Comparison of ENCODE assay signal across 1 cellular context in the genomic region with DNA sequence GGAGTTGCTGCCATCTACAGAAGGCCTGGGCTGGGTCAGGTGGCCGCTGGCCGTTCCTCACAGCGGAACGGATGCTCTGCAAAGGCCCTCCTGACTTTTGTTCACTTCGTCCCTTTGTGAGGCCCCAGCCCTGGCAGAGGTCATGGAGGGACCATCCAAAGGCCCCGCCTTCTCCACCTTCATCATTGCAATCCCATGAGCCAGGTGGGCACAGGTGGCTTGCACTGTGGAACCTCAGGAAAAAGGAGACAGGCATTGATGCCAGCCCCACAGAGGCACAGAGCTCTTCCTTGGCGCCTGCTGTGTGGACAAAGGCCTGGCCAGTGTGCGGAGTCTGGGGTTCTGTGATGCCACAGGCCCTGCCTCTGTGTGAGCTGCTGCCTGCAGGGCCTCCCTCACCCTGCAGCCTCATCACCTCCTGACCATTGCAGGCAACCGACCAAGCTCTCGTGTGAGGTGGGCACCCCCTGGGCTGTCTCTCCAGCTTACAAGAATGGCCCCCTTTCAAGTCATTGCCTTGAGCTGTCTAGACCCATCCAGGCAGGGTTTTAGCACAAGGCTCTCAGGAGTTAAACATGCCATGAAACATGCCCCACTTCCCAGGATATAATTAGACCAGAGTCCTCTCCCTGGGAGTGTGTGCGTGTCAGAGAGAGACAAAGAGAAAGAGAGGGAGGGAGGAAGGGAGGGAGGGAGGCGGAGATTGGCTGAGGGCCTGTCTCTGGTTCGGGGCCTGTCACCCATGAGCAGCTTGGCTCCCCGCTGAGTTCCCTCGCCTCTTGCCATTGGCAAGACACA.
A peak's percentile ranks its signal among the peaks of the same experiment; 100 is the strongest.
TF ChIP-seq lines count a peak whose summit lies in the region.

No MANE protein-coding gene starts in this region.

TF ChIP-seq in HepG2, 621 proteins besides CTCF, POLR2A, EP300 and RAD21 (continued from another document and continues in another):
- TF ChIP-seq, protein P1, sequence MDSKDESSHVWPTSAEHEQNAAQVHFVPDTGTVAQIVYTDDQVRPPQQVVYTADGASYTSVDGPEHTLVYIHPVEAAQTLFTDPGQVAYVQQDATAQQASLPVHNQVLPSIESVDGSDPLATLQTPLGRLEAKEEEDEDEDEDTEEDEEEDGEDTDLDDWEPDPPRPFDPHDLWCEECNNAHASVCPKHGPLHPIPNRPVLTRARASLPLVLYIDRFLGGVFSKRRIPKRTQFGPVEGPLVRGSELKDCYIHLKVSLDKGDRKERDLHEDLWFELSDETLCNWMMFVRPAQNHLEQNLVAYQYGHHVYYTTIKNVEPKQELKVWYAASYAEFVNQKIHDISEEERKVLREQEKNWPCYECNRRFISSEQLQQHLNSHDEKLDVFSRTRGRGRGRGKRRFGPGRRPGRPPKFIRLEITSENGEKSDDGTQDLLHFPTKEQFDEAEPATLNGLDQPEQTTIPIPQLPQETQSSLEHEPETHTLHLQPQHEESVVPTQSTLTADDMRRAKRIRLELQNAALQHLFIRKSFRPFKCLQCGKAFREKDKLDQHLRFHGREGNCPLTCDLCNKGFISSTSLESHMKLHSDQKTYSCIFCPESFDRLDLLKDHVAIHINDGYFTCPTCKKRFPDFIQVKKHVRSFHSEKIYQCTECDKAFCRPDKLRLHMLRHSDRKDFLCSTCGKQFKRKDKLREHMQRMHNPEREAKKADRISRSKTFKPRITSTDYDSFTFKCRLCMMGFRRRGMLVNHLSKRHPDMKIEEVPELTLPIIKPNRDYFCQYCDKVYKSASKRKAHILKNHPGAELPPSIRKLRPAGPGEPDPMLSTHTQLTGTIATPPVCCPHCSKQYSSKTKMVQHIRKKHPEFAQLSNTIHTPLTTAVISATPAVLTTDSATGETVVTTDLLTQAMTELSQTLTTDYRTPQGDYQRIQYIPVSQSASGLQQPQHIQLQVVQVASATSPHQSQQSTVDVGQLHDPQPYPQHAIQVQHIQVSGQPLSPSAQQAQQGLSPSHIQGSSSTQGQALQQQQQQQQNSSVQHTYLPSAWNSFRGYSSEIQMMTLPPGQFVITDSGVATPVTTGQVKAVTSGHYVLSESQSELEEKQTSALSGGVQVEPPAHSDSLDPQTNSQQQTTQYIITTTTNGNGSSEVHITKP (CRISPR knock-in tag; IDR thresholded peaks at IDR 0.05; ENCODE audit: low read depth): peak; percentile 71
- TF ChIP-seq, protein P2, sequence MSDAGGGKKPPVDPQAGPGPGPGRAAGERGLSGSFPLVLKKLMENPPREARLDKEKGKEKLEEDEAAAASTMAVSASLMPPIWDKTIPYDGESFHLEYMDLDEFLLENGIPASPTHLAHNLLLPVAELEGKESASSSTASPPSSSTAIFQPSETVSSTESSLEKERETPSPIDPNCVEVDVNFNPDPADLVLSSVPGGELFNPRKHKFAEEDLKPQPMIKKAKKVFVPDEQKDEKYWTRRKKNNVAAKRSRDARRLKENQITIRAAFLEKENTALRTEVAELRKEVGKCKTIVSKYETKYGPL (CRISPR knock-in tag; IDR thresholded peaks at IDR 0.05): no peak
- TF ChIP-seq RAD51 (IDR thresholded peaks at IDR 0.05; ENCODE audit: borderline replicate concordance) (no peak), SAFB2 (CRISPR knock-in tag; IDR thresholded peaks at IDR 0.05; ENCODE audit: borderline replicate concordance, low read depth) (no peak), ZNF768 (CRISPR knock-in tag; IDR thresholded peaks at IDR 0.05) (0 out of 2 replicates have a peak, but pooled peaks have one; percentile 8), JUN (CRISPR knock-in tag; IDR thresholded peaks at IDR 0.05) (peak; percentile 14; the same call in 1 of the 2 replicates), PAWR (CRISPR knock-in tag; IDR thresholded peaks at IDR 0.05; ENCODE audit: borderline replicate concordance) (0 out of 2 replicates have a peak, but pooled peaks have one; percentile 60), POLR2AphosphoS2 (IDR thresholded peaks at IDR 0.05; ENCODE audit: low read depth, low read length) (no peak), ZNF138 (CRISPR knock-in tag; IDR thresholded peaks at IDR 0.05; ENCODE audit: low read depth) (peak; percentile 88; the same call in 1 of the 2 replicates), PHB2 (IDR thresholded peaks at IDR 0.05; ENCODE audit: partially characterized antibody) (no peak), NFYC (CRISPR knock-in tag; IDR thresholded peaks at IDR 0.05) (peak; percentile 32; the same call in 1 of the 2 replicates), ZNF33B (CRISPR knock-in tag; IDR thresholded peaks at IDR 0.05) (0 out of 2 replicates have a peak, but pooled peaks have one; percentile 50), ZNF616 (CRISPR knock-in tag; IDR thresholded peaks at IDR 0.05; ENCODE audit: low read depth) (peak; percentile 69; the same call in 1 of the 2 replicates), MAZ (IDR thresholded peaks at IDR 0.05; ENCODE audit: borderline replicate concordance, low read depth, low read length) (peak; percentile 76; the same call in 1 of the 2 replicates), MAZ (CRISPR knock-in tag; IDR thresholded peaks at IDR 0.05; ENCODE audit: low read depth) (peak; percentile 49; the same call in 1 of the 2 replicates), FOXA1 (IDR thresholded peaks at IDR 0.05) (no peak), FOXA1 (CRISPR knock-in tag; IDR thresholded peaks at IDR 0.05) (peak; percentile 38; the same call in 1 of the 2 replicates), MZF1 (CRISPR knock-in tag; IDR thresholded peaks at IDR 0.05; ENCODE audit: borderline replicate concordance) (peak; percentile 89; the same call in 1 of the 2 replicates), SP4 (CRISPR knock-in tag; IDR thresholded peaks at IDR 0.05) (no peak; the same call in 1 of the 2 replicates), CC2D1A (CRISPR knock-in tag; IDR thresholded peaks at IDR 0.05) (0 out of 2 replicates have a peak, but pooled peaks have one; percentile 75), MED8 (CRISPR knock-in tag; IDR thresholded peaks at IDR 0.05; ENCODE audit: insufficient replicate concordance) (peak; percentile 22), CEBPG (CRISPR knock-in tag; IDR thresholded peaks at IDR 0.05) (peak; percentile 38), ZNF333 (CRISPR knock-in tag; IDR thresholded peaks at IDR 0.05; ENCODE audit: borderline replicate concordance) (peak; percentile 96; the same call in 1 of the 2 replicates), ARNT (IDR thresholded peaks at IDR 0.05) (no peak), ZNF605 (CRISPR knock-in tag; IDR thresholded peaks at IDR 0.05) (peak; percentile 68), ISX (CRISPR knock-in tag; conservative IDR thresholded peaks at IDR 0.05) (0 out of 2 replicates have a peak, but pooled peaks have one; percentile 34), PPARG (CRISPR knock-in tag; conservative IDR thresholded peaks at IDR 0.05) (no peak), ZNF20 (CRISPR knock-in tag; IDR thresholded peaks at IDR 0.05) (no peak), ZBTB21 (CRISPR knock-in tag; IDR thresholded peaks at IDR 0.05) (no peak), XBP1 (CRISPR knock-in tag; IDR thresholded peaks at IDR 0.05) (no peak)
- TF ChIP-seq, protein P3, sequence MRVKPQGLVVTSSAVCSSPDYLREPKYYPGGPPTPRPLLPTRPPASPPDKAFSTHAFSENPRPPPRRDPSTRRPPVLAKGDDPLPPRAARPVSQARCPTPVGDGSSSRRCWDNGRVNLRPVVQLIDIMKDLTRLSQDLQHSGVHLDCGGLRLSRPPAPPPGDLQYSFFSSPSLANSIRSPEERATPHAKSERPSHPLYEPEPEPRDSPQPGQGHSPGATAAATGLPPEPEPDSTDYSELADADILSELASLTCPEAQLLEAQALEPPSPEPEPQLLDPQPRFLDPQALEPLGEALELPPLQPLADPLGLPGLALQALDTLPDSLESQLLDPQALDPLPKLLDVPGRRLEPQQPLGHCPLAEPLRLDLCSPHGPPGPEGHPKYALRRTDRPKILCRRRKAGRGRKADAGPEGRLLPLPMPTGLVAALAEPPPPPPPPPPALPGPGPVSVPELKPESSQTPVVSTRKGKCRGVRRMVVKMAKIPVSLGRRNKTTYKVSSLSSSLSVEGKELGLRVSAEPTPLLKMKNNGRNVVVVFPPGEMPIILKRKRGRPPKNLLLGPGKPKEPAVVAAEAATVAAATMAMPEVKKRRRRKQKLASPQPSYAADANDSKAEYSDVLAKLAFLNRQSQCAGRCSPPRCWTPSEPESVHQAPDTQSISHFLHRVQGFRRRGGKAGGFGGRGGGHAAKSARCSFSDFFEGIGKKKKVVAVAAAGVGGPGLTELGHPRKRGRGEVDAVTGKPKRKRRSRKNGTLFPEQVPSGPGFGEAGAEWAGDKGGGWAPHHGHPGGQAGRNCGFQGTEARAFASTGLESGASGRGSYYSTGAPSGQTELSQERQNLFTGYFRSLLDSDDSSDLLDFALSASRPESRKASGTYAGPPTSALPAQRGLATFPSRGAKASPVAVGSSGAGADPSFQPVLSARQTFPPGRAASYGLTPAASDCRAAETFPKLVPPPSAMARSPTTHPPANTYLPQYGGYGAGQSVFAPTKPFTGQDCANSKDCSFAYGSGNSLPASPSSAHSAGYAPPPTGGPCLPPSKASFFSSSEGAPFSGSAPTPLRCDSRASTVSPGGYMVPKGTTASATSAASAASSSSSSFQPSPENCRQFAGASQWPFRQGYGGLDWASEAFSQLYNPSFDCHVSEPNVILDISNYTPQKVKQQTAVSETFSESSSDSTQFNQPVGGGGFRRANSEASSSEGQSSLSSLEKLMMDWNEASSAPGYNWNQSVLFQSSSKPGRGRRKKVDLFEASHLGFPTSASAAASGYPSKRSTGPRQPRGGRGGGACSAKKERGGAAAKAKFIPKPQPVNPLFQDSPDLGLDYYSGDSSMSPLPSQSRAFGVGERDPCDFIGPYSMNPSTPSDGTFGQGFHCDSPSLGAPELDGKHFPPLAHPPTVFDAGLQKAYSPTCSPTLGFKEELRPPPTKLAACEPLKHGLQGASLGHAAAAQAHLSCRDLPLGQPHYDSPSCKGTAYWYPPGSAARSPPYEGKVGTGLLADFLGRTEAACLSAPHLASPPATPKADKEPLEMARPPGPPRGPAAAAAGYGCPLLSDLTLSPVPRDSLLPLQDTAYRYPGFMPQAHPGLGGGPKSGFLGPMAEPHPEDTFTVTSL (CRISPR knock-in tag; IDR thresholded peaks at IDR 0.05; ENCODE audit: borderline replicate concordance): no peak
- TF ChIP-seq, protein P4, sequence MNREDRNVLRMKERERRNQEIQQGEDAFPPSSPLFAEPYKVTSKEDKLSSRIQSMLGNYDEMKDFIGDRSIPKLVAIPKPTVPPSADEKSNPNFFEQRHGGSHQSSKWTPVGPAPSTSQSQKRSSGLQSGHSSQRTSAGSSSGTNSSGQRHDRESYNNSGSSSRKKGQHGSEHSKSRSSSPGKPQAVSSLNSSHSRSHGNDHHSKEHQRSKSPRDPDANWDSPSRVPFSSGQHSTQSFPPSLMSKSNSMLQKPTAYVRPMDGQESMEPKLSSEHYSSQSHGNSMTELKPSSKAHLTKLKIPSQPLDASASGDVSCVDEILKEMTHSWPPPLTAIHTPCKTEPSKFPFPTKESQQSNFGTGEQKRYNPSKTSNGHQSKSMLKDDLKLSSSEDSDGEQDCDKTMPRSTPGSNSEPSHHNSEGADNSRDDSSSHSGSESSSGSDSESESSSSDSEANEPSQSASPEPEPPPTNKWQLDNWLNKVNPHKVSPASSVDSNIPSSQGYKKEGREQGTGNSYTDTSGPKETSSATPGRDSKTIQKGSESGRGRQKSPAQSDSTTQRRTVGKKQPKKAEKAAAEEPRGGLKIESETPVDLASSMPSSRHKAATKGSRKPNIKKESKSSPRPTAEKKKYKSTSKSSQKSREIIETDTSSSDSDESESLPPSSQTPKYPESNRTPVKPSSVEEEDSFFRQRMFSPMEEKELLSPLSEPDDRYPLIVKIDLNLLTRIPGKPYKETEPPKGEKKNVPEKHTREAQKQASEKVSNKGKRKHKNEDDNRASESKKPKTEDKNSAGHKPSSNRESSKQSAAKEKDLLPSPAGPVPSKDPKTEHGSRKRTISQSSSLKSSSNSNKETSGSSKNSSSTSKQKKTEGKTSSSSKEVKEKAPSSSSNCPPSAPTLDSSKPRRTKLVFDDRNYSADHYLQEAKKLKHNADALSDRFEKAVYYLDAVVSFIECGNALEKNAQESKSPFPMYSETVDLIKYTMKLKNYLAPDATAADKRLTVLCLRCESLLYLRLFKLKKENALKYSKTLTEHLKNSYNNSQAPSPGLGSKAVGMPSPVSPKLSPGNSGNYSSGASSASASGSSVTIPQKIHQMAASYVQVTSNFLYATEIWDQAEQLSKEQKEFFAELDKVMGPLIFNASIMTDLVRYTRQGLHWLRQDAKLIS (CRISPR knock-in tag; IDR thresholded peaks at IDR 0.05): no peak
- TF ChIP-seq, protein P5, sequence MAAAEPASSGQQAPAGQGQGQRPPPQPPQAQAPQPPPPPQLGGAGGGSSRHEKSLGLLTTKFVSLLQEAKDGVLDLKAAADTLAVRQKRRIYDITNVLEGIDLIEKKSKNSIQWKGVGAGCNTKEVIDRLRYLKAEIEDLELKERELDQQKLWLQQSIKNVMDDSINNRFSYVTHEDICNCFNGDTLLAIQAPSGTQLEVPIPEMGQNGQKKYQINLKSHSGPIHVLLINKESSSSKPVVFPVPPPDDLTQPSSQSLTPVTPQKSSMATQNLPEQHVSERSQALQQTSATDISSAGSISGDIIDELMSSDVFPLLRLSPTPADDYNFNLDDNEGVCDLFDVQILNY (CRISPR knock-in tag; conservative IDR thresholded peaks at IDR 0.05): 0 out of 2 replicates have a peak, but pooled peaks have one; percentile 30
- TF ChIP-seq, protein P6, sequence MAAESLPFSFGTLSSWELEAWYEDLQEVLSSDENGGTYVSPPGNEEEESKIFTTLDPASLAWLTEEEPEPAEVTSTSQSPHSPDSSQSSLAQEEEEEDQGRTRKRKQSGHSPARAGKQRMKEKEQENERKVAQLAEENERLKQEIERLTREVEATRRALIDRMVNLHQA (CRISPR knock-in tag; IDR thresholded peaks at IDR 0.05): no peak
- TF ChIP-seq, protein P7, sequence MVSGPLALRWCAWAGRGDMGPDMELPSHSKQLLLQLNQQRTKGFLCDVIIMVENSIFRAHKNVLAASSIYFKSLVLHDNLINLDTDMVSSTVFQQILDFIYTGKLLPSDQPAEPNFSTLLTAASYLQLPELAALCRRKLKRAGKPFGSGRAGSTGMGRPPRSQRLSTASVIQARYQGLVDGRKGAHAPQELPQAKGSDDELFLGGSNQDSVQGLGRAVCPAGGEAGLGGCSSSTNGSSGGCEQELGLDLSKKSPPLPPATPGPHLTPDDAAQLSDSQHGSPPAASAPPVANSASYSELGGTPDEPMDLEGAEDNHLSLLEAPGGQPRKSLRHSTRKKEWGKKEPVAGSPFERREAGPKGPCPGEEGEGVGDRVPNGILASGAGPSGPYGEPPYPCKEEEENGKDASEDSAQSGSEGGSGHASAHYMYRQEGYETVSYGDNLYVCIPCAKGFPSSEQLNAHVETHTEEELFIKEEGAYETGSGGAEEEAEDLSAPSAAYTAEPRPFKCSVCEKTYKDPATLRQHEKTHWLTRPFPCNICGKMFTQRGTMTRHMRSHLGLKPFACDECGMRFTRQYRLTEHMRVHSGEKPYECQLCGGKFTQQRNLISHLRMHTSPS (CRISPR knock-in tag; IDR thresholded peaks at IDR 0.05; ENCODE audit: low read depth): peak; percentile 91
- TF ChIP-seq, protein P8, sequence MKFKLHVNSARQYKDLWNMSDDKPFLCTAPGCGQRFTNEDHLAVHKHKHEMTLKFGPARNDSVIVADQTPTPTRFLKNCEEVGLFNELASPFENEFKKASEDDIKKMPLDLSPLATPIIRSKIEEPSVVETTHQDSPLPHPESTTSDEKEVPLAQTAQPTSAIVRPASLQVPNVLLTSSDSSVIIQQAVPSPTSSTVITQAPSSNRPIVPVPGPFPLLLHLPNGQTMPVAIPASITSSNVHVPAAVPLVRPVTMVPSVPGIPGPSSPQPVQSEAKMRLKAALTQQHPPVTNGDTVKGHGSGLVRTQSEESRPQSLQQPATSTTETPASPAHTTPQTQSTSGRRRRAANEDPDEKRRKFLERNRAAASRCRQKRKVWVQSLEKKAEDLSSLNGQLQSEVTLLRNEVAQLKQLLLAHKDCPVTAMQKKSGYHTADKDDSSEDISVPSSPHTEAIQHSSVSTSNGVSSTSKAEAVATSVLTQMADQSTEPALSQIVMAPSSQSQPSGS (CRISPR knock-in tag; IDR thresholded peaks at IDR 0.05): no peak; the same call in 1 of the 2 replicates
